ENCODE assay signal across 20 cellular contexts in the genomic region with DNA sequence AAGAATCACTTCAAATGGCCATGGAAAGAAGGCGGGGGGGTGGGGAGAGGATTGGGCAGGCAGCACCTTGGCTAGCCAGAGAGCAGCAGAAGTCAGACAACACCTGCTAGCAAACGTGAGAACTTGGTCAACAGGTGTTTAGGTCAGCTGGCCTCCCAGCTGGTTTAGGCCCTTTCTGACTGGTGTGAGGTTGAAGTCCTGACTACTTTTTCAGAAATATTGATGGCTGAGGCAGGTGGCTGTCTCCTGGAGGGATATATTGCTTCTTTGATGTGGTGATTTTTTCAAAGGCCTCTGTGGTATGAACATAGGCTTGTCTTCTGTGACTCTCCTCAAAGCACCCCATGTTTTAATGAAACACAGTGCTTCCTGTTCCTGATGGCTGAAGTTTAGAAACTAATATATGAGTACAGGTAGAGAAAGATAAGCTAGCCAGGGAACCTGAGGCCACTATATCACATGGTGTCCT.
"Had no signal": no experiment of that assay in that cellular context is flagged by ENCODE, and none has a peak within 500 bp of the region (broad histone marks: within the 10 kb centered on the region; RNA-seq: fewer than 3 reads in every experiment).

No MANE protein-coding gene starts in this region.

- H3K9me3 Mint-ChIP-seq: activated CD4-positive, alpha-beta T cell treated with anti-CD3 and anti-CD28 coated beads, Interleukin-2, amount 10 ng/mL, durations not matched to agents 24 days and 14 days; stimulated activated effector memory CD8-positive, alpha-beta T cell treated with anti-CD3 and anti-CD28 coated beads, Interleukin-12 subunit alpha, Interleukin-12 subunit beta, amount 100 ng/mL, for 72 hours; T-helper 2 cell treated with Interferon-gamma antibody and Interleukin-4, amounts not matched to agents 5 μg/mL and 100 μg/mL, for 36 hours had no signal

- H3K4me3 Mint-ChIP-seq: activated B cell treated with CpG ODN at 0.5 μM for 24 hours; activated CD4-positive, alpha-beta T cell treated with anti-CD3 and anti-CD28 coated beads, Interleukin-2, amount 10 ng/mL, durations not matched to agents 24 days and 14 days; activated CD8-positive, alpha-beta T cell treated with anti-CD3 and anti-CD28 coated beads, Interleukin-2, amount 10 ng/mL, durations not matched to agents 7 days and 5 days; activated naive CD8-positive, alpha-beta T cell; mesothelial cell of epicardium; neural crest cell; stimulated activated effector memory CD8-positive, alpha-beta T cell treated with anti-CD3 and anti-CD28 coated beads, Interleukin-12 subunit alpha, Interleukin-12 subunit beta, amount 100 ng/mL, for 72 hours; T-helper 2 cell treated with Interferon-gamma antibody and Interleukin-4, amounts not matched to agents 5 μg/mL and 100 μg/mL, for 36 hours had no signal

- DNase-seq: activated B cell treated with CpG ODN at 0.5 μM for 24 hours; activated CD4-positive, alpha-beta T cell treated with anti-CD3 and anti-CD28 coated beads, Interleukin-2, amount 10 ng/mL, durations not matched to agents 24 days and 14 days; activated CD8-positive, alpha-beta memory T cell treated with anti-CD3 and anti-CD28 coated beads, Interleukin-2, amount 50 U/mL, for 4 hours; activated CD8-positive, alpha-beta T cell treated with anti-CD3 and anti-CD28 coated beads, Interleukin-2, amount 10 ng/mL, durations not matched to agents 7 days and 5 days; activated effector memory CD4-positive, alpha-beta T cell treated with anti-CD3 and anti-CD28 coated beads, Interleukin-2, amount 50 U/mL, for 16 hours; activated T-cell treated with anti-CD3 and anti-CD28 coated beads, Interleukin-2, amount 50 U/mL, for 48 hours; aorta; dermis blood vessel endothelial cell; gastrocnemius medialis; heart left ventricle; left cardiac atrium; stimulated activated CD4-positive, alpha-beta T cell treated with anti-CD3 and anti-CD28 coated beads, Interleukin-12 subunit alpha, Interleukin-12 subunit beta, amount 100 ng/mL, for 4 hours; thyroid gland had no signal

- H3K36me3 ChIP-seq: breast epithelium, gastrocnemius medialis, heart left ventricle, thyroid gland had no signal

- H3K27me3 Mint-ChIP-seq: activated B cell treated with CpG ODN at 0.5 μM for 24 hours; activated CD4-positive, alpha-beta T cell treated with anti-CD3 and anti-CD28 coated beads, Interleukin-2, amount 10 ng/mL, durations not matched to agents 24 days and 14 days had no signal

- H3K4me1 Mint-ChIP-seq: activated B cell treated with CpG ODN at 0.5 μM for 24 hours; activated CD4-positive, alpha-beta T cell treated with anti-CD3 and anti-CD28 coated beads, Interleukin-2, amount 10 ng/mL, durations not matched to agents 24 days and 14 days; mesothelial cell of epicardium; stimulated activated effector memory CD8-positive, alpha-beta T cell treated with anti-CD3 and anti-CD28 coated beads, Interleukin-12 subunit alpha, Interleukin-12 subunit beta, amount 100 ng/mL, for 72 hours had no signal

- H3K9me3 ChIP-seq: gastrocnemius medialis, thyroid gland had no signal

- H3K27me3 ChIP-seq: breast epithelium, gastrocnemius medialis, heart left ventricle, thyroid gland had no signal

- H3K4me1 ChIP-seq: breast epithelium, gastrocnemius medialis, heart left ventricle had no signal

- H3K36me3 Mint-ChIP-seq: activated naive CD8-positive, alpha-beta T cell; mesothelial cell of epicardium; stimulated activated effector memory CD8-positive, alpha-beta T cell treated with anti-CD3 and anti-CD28 coated beads, Interleukin-12 subunit alpha, Interleukin-12 subunit beta, amount 100 ng/mL, for 72 hours had no signal

- H3K4me3 ChIP-seq: breast epithelium, gastrocnemius medialis, heart left ventricle, lung, thyroid gland had no signal

- H3K27ac Mint-ChIP-seq: activated B cell treated with CpG ODN at 0.5 μM for 24 hours; activated CD4-positive, alpha-beta T cell treated with anti-CD3 and anti-CD28 coated beads, Interleukin-2, amount 10 ng/mL, durations not matched to agents 24 days and 14 days; activated CD8-positive, alpha-beta T cell treated with anti-CD3 and anti-CD28 coated beads, Interleukin-2, amount 10 ng/mL, durations not matched to agents 7 days and 5 days; activated naive CD8-positive, alpha-beta T cell; mesothelial cell of epicardium; stimulated activated effector memory CD8-positive, alpha-beta T cell treated with anti-CD3 and anti-CD28 coated beads, Interleukin-12 subunit alpha, Interleukin-12 subunit beta, amount 100 ng/mL, for 72 hours; T-helper 2 cell treated with Interferon-gamma antibody and Interleukin-4, amounts not matched to agents 5 μg/mL and 100 μg/mL, for 36 hours had no signal

- H3K27ac ChIP-seq: breast epithelium, gastrocnemius medialis, heart left ventricle, thyroid gland had no signal
